Comparison of ENCODE assay signal across 19 cellular contexts in the genomic region with DNA sequence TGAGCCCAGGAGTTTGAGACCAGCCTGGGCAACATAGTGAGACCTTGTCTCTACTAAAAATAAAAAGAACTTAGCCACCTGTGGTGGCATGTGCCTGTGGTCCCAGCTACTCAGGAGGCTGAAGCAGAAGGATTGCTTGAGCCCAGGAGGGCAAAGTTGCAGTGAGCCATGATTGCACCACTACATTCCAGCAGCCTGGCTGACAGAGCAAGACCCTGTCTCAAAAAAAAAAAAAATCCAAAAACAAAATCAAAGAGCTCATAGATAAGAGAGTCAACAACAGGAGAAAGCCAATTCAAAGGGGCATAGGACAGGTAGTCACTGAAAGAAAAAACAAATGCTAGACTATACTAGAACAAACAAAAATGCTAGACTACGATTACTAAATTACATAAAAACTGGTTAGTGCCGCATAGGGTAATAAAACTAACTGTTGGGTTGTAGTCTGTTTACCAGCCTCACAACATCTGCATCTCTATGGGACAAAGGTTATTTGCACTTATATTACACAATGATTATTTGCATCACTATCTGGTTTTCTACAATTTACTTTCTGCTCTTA. TPM values are rescaled to one million over a fixed set of nuclear protein-coding genes. Genes with fewer than 3 reads are reported as not detected.
DNase-seq lines count a peak whose midpoint lies in the region; ATAC-seq and TF ChIP-seq lines count a peak whose summit lies in the region.
"Had no signal": no experiment of that assay in that cellular context is flagged by ENCODE, and none has a peak within 500 bp of the region (broad histone marks: within the 10 kb centered on the region; RNA-seq: fewer than 3 reads in every experiment).

No MANE protein-coding gene starts in this region.

- peaks cover 35 to 45% of the 10 kb centered on the region in 2 donors for H3K36me3 Mint-ChIP-seq in stimulated activated naive B cell treated with anti-CD40 and anti-IgM and Interleukin-4, amounts not matched to agents 10 μg/mL and 1 μg/mL and 100 μg/mL, for 72 hours

- no peaks in the 10 kb centered on the region for H3K9me3 ChIP-seq in liver (ENCODE audit: control insufficient read depth in 4 of 4, low read length in 3 of 4)

- TF ChIP-seq RAD21 in liver (IDR thresholded peaks at IDR 0.05): peak in 1 of 2 donors; percentile 16

- no peaks in the 10 kb centered on the region for H3K27me3 ChIP-seq in liver (ENCODE audit: control insufficient read depth in 4 of 4, insufficient read depth in 4 of 4, low read length in 3 of 4)

- no peak overlapping the region for H3K4me3 ChIP-seq in liver (ENCODE audit: low read depth in 1 of 3, low read length in 3 of 3)
- H3K4me3 ChIP-seq: PC-9 had no signal

- no peaks in the 10 kb centered on the region for H3K36me3 ChIP-seq in liver (ENCODE audit: control insufficient read depth in 4 of 4, insufficient read depth in 3 of 4, low read depth in 1 of 4, low read length in 3 of 4)

- H3K4me1 ChIP-seq in liver (ENCODE audit: control insufficient read depth in 4 of 4, insufficient read depth in 4 of 4, low read length in 3 of 4): peaks cover 4 to 16% (median 9%) of the 10 kb centered on the region in 4 donors

- H3K9me3 Mint-ChIP-seq in stimulated activated naive B cell treated with anti-CD40 and anti-IgM and Interleukin-4, amounts not matched to agents 10 μg/mL and 1 μg/mL and 100 μg/mL, for 72 hours: peaks cover 3 to 5% of the 10 kb centered on the region in 2 donors

- peak overlapping the region; percentile 71 for H3K27ac Mint-ChIP-seq in stimulated activated naive B cell treated with anti-CD40 and anti-IgM and Interleukin-4, amounts not matched to agents 10 μg/mL and 1 μg/mL and 100 μg/mL, for 72 hours

- DNase-seq in HuH-7 (ENCODE audit: low spot score): peak; percentile 44
- peak; percentile 30 for DNase-seq in amniotic epithelial cell (ENCODE audit: low read depth)
- no peak for DNase-seq in stimulated activated naive B cell treated with anti-CD40 and anti-IgM and Interleukin-4, amounts not matched to agents 10 μg/mL and 1 μg/mL and 100 μg/mL, for 72 hours
- no peak for DNase-seq in NCI-H2196 (lab: John Stamatoyannopoulos, UW; ENCODE audit: unreplicated experiment)
- DNase-seq in NCI-H2081 treated with DMSO at 0.1 percent for 48 hours (lab: John Stamatoyannopoulos, UW): no peak
- DNase-seq: ACHN, GDM1, GOT3, KBM-7, NCI-H1417, NCI-H187, NCI-H226, NCI-H524, PC-9 had no signal

- WGBS in liver: 23% methylated on average over 2 of the region's 2 CpGs

- no peak for TF ChIP-seq CTCF in liver (IDR thresholded peaks at IDR 0.05; ENCODE audit: low read depth, low read length, missing input control)

- H3K4me3 Mint-ChIP-seq in stimulated activated naive B cell treated with anti-CD40 and anti-IgM and Interleukin-4, amounts not matched to agents 10 μg/mL and 1 μg/mL and 100 μg/mL, for 72 hours: no peak overlapping the region

- no peaks in the 10 kb centered on the region for H3K27me3 Mint-ChIP-seq in stimulated activated naive B cell treated with anti-CD40 and anti-IgM and Interleukin-4, amounts not matched to agents 10 μg/mL and 1 μg/mL and 100 μg/mL, for 72 hours

- peak overlapping the region; percentile 17 to 51 for H3K27ac ChIP-seq in liver (ENCODE audit: low read depth in 1 of 2, low read length in 2 of 2)
- H3K27ac ChIP-seq: C4-2B, PC-9, RWPE1 had no signal

- ATAC-seq in stimulated activated naive B cell treated with anti-CD40 and anti-IgM and Interleukin-4, amounts not matched to agents 10 μg/mL and 1 μg/mL and 100 μg/mL, for 72 hours (replicated peaks): no peak
- no peak for ATAC-seq in HG03196 (IDR thresholded peaks at IDR 0.05; ENCODE audit: unreplicated experiment)
- ATAC-seq: HCT116 had no signal

- no peak overlapping the region for H3K9ac ChIP-seq in liver (ENCODE audit: low read depth in 1 of 2, low read length in 2 of 2)

- peaks cover 7 to 38% of the 10 kb centered on the region in 2 donors for H3K4me1 Mint-ChIP-seq in stimulated activated naive B cell treated with anti-CD40 and anti-IgM and Interleukin-4, amounts not matched to agents 10 μg/mL and 1 μg/mL and 100 μg/mL, for 72 hours

TF ChIP-seq in liver, 16 proteins besides CTCF, POLR2A, EP300 and RAD21:
- TF ChIP-seq JUND (IDR thresholded peaks at IDR 0.05) (peak; percentile 52 to 55), FOXA2 (IDR thresholded peaks at IDR 0.05) (peak; percentile 74), YY1 (IDR thresholded peaks at IDR 0.05) (peak; percentile 59), HNF4A (conservative IDR thresholded peaks at IDR 0.05) (peak; percentile 78), GABPA (IDR thresholded peaks at IDR 0.05 in 1 of 2, conservative IDR thresholded peaks at IDR 0.05 in 1 of 2) (no peak), SP1 (IDR thresholded peaks at IDR 0.05) (peak; percentile 96), RXRA (IDR thresholded peaks at IDR 0.05) (peak; percentile 82), FOXA1 (IDR thresholded peaks at IDR 0.05) (no peak), EGR1 (IDR thresholded peaks at IDR 0.05; ENCODE audit: low read depth in 2 of 2) (no peak), TAF1 (conservative IDR thresholded peaks at IDR 0.05) (no peak), NR2F2 (IDR thresholded peaks at IDR 0.05) (peak; percentile 29), HNF4G (IDR thresholded peaks at IDR 0.05) (peak; percentile 35)
- TF ChIP-seq, protein P1, sequence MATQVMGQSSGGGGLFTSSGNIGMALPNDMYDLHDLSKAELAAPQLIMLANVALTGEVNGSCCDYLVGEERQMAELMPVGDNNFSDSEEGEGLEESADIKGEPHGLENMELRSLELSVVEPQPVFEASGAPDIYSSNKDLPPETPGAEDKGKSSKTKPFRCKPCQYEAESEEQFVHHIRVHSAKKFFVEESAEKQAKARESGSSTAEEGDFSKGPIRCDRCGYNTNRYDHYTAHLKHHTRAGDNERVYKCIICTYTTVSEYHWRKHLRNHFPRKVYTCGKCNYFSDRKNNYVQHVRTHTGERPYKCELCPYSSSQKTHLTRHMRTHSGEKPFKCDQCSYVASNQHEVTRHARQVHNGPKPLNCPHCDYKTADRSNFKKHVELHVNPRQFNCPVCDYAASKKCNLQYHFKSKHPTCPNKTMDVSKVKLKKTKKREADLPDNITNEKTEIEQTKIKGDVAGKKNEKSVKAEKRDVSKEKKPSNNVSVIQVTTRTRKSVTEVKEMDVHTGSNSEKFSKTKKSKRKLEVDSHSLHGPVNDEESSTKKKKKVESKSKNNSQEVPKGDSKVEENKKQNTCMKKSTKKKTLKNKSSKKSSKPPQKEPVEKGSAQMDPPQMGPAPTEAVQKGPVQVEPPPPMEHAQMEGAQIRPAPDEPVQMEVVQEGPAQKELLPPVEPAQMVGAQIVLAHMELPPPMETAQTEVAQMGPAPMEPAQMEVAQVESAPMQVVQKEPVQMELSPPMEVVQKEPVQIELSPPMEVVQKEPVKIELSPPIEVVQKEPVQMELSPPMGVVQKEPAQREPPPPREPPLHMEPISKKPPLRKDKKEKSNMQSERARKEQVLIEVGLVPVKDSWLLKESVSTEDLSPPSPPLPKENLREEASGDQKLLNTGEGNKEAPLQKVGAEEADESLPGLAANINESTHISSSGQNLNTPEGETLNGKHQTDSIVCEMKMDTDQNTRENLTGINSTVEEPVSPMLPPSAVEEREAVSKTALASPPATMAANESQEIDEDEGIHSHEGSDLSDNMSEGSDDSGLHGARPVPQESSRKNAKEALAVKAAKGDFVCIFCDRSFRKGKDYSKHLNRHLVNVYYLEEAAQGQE (IDR thresholded peaks at IDR 0.05): no peak
- TF ChIP-seq, protein P2, sequence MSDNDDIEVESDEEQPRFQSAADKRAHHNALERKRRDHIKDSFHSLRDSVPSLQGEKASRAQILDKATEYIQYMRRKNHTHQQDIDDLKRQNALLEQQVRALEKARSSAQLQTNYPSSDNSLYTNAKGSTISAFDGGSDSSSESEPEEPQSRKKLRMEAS (IDR thresholded peaks at IDR 0.05): peak; percentile 21
- TF ChIP-seq, protein P3, sequence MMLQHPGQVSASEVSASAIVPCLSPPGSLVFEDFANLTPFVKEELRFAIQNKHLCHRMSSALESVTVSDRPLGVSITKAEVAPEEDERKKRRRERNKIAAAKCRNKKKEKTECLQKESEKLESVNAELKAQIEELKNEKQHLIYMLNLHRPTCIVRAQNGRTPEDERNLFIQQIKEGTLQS (IDR thresholded peaks at IDR 0.05): peak; percentile 43
- TF ChIP-seq, protein P4, sequence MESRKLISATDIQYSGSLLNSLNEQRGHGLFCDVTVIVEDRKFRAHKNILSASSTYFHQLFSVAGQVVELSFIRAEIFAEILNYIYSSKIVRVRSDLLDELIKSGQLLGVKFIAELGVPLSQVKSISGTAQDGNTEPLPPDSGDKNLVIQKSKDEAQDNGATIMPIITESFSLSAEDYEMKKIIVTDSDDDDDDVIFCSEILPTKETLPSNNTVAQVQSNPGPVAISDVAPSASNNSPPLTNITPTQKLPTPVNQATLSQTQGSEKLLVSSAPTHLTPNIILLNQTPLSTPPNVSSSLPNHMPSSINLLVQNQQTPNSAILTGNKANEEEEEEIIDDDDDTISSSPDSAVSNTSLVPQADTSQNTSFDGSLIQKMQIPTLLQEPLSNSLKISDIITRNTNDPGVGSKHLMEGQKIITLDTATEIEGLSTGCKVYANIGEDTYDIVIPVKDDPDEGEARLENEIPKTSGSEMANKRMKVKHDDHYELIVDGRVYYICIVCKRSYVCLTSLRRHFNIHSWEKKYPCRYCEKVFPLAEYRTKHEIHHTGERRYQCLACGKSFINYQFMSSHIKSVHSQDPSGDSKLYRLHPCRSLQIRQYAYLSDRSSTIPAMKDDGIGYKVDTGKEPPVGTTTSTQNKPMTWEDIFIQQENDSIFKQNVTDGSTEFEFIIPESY (IDR thresholded peaks at IDR 0.05): peak; percentile 20
TF ChIP-seq in liver: peak in this region for 11.

RNA-seq across cellular contexts. Expression of a gene that starts 16.6 kb away (rescaled TPM):
- total RNA-seq in liver: 1 to 10 TPM; 8.7 to 9.5 TPM
- polyA plus RNA-seq in liver: 10 to 100 TPM in 1 of 2 donors, 1 to 10 TPM in 1; 2.5 to 15.8 TPM

Comparison
In these comparisons a context has a peak if more than half of its experiments do, and no peak if none do; other contexts are left out.
1. DNase-seq: peak in HuH-7 (single experiment) and amniotic epithelial cell (single experiment); none in stimulated activated naive B cell treated with anti-CD40 and anti-IgM and Interleukin-4, amounts not matched to agents 10 μg/mL and 1 μg/mL and 100 μg/mL, for 72 hours (single experiment), NCI-H2196 (single experiment) and NCI-H2081 treated with DMSO at 0.1 percent for 48 hours (single experiment).